In genomic region chr2:109715302-109715937, GRCh38 we compare ENCODE assay signal across 1 cellular context.
TF ChIP-seq lines count a peak whose summit lies in the region.

No MANE protein-coding gene starts in this region.

TF ChIP-seq in H1, 55 proteins besides CTCF, POLR2A, EP300 and RAD21 (continued from another document):
- TF ChIP-seq, protein P1, sequence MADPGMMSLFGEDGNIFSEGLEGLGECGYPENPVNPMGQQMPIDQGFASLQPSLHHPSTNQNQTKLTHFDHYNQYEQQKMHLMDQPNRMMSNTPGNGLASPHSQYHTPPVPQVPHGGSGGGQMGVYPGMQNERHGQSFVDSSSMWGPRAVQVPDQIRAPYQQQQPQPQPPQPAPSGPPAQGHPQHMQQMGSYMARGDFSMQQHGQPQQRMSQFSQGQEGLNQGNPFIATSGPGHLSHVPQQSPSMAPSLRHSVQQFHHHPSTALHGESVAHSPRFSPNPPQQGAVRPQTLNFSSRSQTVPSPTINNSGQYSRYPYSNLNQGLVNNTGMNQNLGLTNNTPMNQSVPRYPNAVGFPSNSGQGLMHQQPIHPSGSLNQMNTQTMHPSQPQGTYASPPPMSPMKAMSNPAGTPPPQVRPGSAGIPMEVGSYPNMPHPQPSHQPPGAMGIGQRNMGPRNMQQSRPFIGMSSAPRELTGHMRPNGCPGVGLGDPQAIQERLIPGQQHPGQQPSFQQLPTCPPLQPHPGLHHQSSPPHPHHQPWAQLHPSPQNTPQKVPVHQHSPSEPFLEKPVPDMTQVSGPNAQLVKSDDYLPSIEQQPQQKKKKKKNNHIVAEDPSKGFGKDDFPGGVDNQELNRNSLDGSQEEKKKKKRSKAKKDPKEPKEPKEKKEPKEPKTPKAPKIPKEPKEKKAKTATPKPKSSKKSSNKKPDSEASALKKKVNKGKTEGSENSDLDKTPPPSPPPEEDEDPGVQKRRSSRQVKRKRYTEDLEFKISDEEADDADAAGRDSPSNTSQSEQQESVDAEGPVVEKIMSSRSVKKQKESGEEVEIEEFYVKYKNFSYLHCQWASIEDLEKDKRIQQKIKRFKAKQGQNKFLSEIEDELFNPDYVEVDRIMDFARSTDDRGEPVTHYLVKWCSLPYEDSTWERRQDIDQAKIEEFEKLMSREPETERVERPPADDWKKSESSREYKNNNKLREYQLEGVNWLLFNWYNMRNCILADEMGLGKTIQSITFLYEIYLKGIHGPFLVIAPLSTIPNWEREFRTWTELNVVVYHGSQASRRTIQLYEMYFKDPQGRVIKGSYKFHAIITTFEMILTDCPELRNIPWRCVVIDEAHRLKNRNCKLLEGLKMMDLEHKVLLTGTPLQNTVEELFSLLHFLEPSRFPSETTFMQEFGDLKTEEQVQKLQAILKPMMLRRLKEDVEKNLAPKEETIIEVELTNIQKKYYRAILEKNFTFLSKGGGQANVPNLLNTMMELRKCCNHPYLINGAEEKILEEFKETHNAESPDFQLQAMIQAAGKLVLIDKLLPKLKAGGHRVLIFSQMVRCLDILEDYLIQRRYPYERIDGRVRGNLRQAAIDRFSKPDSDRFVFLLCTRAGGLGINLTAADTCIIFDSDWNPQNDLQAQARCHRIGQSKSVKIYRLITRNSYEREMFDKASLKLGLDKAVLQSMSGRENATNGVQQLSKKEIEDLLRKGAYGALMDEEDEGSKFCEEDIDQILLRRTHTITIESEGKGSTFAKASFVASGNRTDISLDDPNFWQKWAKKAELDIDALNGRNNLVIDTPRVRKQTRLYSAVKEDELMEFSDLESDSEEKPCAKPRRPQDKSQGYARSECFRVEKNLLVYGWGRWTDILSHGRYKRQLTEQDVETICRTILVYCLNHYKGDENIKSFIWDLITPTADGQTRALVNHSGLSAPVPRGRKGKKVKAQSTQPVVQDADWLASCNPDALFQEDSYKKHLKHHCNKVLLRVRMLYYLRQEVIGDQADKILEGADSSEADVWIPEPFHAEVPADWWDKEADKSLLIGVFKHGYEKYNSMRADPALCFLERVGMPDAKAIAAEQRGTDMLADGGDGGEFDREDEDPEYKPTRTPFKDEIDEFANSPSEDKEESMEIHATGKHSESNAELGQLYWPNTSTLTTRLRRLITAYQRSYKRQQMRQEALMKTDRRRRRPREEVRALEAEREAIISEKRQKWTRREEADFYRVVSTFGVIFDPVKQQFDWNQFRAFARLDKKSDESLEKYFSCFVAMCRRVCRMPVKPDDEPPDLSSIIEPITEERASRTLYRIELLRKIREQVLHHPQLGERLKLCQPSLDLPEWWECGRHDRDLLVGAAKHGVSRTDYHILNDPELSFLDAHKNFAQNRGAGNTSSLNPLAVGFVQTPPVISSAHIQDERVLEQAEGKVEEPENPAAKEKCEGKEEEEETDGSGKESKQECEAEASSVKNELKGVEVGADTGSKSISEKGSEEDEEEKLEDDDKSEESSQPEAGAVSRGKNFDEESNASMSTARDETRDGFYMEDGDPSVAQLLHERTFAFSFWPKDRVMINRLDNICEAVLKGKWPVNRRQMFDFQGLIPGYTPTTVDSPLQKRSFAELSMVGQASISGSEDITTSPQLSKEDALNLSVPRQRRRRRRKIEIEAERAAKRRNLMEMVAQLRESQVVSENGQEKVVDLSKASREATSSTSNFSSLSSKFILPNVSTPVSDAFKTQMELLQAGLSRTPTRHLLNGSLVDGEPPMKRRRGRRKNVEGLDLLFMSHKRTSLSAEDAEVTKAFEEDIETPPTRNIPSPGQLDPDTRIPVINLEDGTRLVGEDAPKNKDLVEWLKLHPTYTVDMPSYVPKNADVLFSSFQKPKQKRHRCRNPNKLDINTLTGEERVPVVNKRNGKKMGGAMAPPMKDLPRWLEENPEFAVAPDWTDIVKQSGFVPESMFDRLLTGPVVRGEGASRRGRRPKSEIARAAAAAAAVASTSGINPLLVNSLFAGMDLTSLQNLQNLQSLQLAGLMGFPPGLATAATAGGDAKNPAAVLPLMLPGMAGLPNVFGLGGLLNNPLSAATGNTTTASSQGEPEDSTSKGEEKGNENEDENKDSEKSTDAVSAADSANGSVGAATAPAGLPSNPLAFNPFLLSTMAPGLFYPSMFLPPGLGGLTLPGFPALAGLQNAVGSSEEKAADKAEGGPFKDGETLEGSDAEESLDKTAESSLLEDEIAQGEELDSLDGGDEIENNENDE (IDR thresholded peaks at IDR 0.05; ENCODE audit: insufficient replicate concordance, low read length): no peak
- TF ChIP-seq MAX (IDR thresholded peaks at IDR 0.05) (no peak), SP2 (IDR thresholded peaks at IDR 0.05; ENCODE audit: low read length) (no peak), KDM4A (IDR thresholded peaks at IDR 0.05; ENCODE audit: low read depth, low read length, severe bottlenecking) (no peak), YY1 (IDR thresholded peaks at IDR 0.05; ENCODE audit: low read depth, low read length) (no peak), CEBPB (IDR thresholded peaks at IDR 0.05; ENCODE audit: low read depth, low read length) (no peak), PHF8 (conservative IDR thresholded peaks at IDR 0.05; ENCODE audit: low read depth, low read length) (no peak), HDAC6 (IDR thresholded peaks at IDR 0.05; ENCODE audit: low read depth, low read length) (no peak), KDM1A (IDR thresholded peaks at IDR 0.05; ENCODE audit: borderline replicate concordance, low read length) (no peak), CBX8 (IDR thresholded peaks at IDR 0.05; ENCODE audit: borderline replicate concordance, low read depth, low read length) (no peak)
